Comparison of ENCODE assay signal across 7 cellular contexts in the genomic region with DNA sequence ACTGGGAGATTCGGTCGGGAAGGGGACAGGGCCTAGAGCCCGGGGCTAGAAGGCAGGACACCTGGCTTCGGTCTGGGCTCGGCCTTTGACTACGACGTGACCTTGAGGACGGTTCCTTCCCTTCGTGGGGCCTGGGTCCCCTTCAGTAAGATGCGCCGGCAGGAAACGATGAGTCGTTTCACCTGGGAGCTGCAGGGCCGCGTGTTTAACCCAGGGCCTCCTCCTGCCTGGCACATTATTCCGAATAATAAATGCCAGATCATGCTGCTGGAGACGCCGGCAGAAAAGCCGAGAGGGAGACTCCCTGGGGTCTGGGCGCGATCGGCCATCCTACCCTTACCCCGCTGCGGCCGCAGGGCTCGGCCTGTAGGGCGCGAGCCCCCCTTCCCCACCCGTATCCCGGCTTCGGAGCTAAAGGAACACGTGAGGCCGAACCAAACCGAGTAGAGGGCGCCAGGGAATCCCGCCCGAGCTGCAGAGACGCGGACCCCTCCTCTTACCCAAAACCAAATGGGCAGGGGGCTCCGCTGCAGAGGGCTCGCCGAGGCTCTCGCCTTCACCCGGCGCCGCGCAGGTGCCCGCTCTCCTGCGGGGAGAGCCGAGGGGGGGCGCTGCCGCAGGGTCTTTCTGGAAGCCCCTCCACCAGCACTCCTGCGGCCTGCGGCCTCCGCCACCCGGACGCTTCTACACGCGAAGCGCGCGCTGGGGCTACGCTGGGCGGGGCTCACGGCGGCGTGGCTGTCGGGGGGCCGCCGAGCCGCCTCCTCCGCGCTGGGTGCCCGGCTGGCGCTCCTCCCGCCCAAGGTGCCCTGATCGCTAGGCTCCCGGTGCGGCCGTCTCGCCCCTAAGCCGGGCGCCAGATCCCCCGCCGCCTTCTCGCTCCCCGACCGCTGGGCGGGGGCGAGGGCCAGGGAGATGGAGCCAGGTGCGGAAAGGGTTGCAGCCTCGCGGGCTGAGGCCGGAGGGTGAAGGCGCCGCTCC. TPM values are rescaled to one million over a fixed set of nuclear protein-coding genes. Genes with fewer than 3 reads are reported as not detected.
A peak's percentile ranks its signal among the peaks of the same experiment; 100 is the strongest.
DNase-seq lines count a peak whose midpoint lies in the region; ATAC-seq and TF ChIP-seq lines count a peak whose summit lies in the region.

TSS of gene BDH1 (minus strand) at position 688 of the 981 bp plus-strand sequence. CDS start 9,525 bp downstream, outside the sequence.

- in situ Hi-C loops in GM13977 (cut with MboI; ENCODE audit: low pct_unique_long_range_greater_than_20kb, low sequenced_read_pairs, unreplicated experiment), result no loop called here

- peak within 1 kb of the TSS; percentile 62 to 99 (median 97) for H3K27ac ChIP-seq in dorsolateral prefrontal cortex
- peak within 1 kb of the TSS; percentile 66 for H3K27ac ChIP-seq in mesodermal cell (ENCODE audit: low read depth, low read length, severe bottlenecking)

- no peaks in the 10 kb centered on the region for H3K4me1 ChIP-seq in mesodermal cell (ENCODE audit: control insufficient read depth, insufficient read depth, low read length, poor library complexity, severe bottlenecking)

- intact Hi-C loops in dorsolateral prefrontal cortex (cut with DNase I), result loop anchor here in 1 of 2 donors (5.0 kb wide), 1 partner anchor 42 kb away; no protein-coding TSS in a partner anchor

- peak; percentile 5 for ATAC-seq in HG02884 (IDR thresholded peaks at IDR 0.05; ENCODE audit: unreplicated experiment)

- H3K9me3 ChIP-seq in mesodermal cell (ENCODE audit: control insufficient read depth, low read length), result no peaks in the 10 kb centered on the region

- no peaks in the 10 kb centered on the region for H3K36me3 ChIP-seq in mesodermal cell (ENCODE audit: control insufficient read depth, insufficient read depth, low read length)

- TF ChIP-seq CTCF in GM13977 (IDR thresholded peaks at IDR 0.05; ENCODE audit: extremely low read depth, insufficient read depth, missing control alignments) (peak; percentile 16), dorsolateral prefrontal cortex (IDR thresholded peaks at IDR 0.05 in 54 of 56, conservative IDR thresholded peaks at IDR 0.05 in 2 of 56; ENCODE audit: low read depth in 1 of 56, partially characterized antibody in 56 of 56) (peak in 7 of 56 donors; percentile 10 to 20 (median 17))

- DNase-seq in GM13977 (ENCODE audit: low spot score), result peak; percentile 80
- DNase-seq in NCI-H2196 (lab: John Stamatoyannopoulos, UW; ENCODE audit: unreplicated experiment), result peak; percentile 80
- peak; percentile 47 to 50 for DNase-seq in activated CD4-positive, alpha-beta T cell treated with anti-CD3 and anti-CD28 coated beads, Interleukin-2, amount 50 U/mL, for 24 hours (ENCODE audit: low read depth in 1 of 2, low spot score in 1 of 2)
- peak; percentile 25 to 79 (median 52) for DNase-seq in dorsolateral prefrontal cortex
- DNase-seq in stimulated activated CD8-positive, alpha-beta memory T cell treated with anti-CD3 and anti-CD28 coated beads, Interleukin-2, amount 100 ng/mL, for 48 hours (ENCODE audit: low read depth in 2 of 2), result peak; percentile 70 to 73

- H3K4me3 ChIP-seq in dorsolateral prefrontal cortex, result peak within 1 kb of the TSS; percentile 59 to 99 (median 92)
- peak within 1 kb of the TSS; percentile 56 for H3K4me3 ChIP-seq in mesodermal cell (ENCODE audit: extremely low read depth, insufficient read depth, low read length, poor library complexity, severe bottlenecking)

- no peaks in the 10 kb centered on the region for H3K27me3 ChIP-seq in dorsolateral prefrontal cortex

- WGBS in mesodermal cell (ENCODE audit: insufficient coverage in 2 of 2), 2 experiments, result 4 to 5% methylated on average over 65 to 67 of the region's 96 CpGs

RNA-seq across cellular contexts. Expression of gene BDH1, which starts in this region (rescaled TPM):
- 100 to 1,000 TPM in 35 of 120 experiments, 10 to 100 TPM in 85; 52.3 to 136 (median 86.9) TPM for total RNA-seq in dorsolateral prefrontal cortex
- polyA plus RNA-seq in mesodermal cell (2013, experiment 1 of 2), result 3.6 TPM
- 3.0 TPM for polyA plus RNA-seq in mesodermal cell (2013, experiment 2 of 2)

Comparison
In these comparisons a context has a peak if more than half of its experiments do, and no peak if none do; other contexts are left out.
1. Peak in every context shown above with its lines: DNase-seq, ATAC-seq, H3K4me3 ChIP-seq and H3K27ac ChIP-seq.